Comparison of ENCODE assay signal across 27 cellular contexts in genomic region chr16:4840984-4841383, GRCh38. TPM values are rescaled to one million over a fixed set of nuclear protein-coding genes. Genes with fewer than 3 reads are reported as not detected.
"Had no signal": no experiment of that assay in that cellular context is flagged by ENCODE, and none has a peak within 500 bp of the region (broad histone marks: within the 10 kb centered on the region; RNA-seq: fewer than 3 reads in every experiment).

No MANE protein-coding gene starts in this region.

- H3K9me3 Mint-ChIP-seq: natural killer cell; neural crest cell; stimulated activated memory B cell treated with anti-CD40 and anti-IgM and Interleukin-4, amounts not matched to agents 10 μg/mL and 1 μg/mL and 100 μg/mL, for 72 hours; stimulated activated naive CD8-positive, alpha-beta T cell treated with anti-CD3 and anti-CD28 coated beads, Interleukin-15, amount 100 ng/mL, for 72 hours had no signal

- H3K36me3 Mint-ChIP-seq: natural killer cell had no signal

- H3K4me3 ChIP-seq: dorsolateral prefrontal cortex, heart right ventricle, right atrium auricular region, sigmoid colon, smooth muscle cell, testis, tibial nerve, upper lobe of right lung, vagina had no signal

- H3K27ac Mint-ChIP-seq: stimulated activated memory B cell treated with anti-CD40 and anti-IgM and Interleukin-4, amounts not matched to agents 10 μg/mL and 1 μg/mL and 100 μg/mL, for 72 hours had no signal

- H3K4me3 Mint-ChIP-seq: natural killer cell; neural crest cell; stimulated activated memory B cell treated with anti-CD40 and anti-IgM and Interleukin-4, amounts not matched to agents 10 μg/mL and 1 μg/mL and 100 μg/mL, for 72 hours; stimulated activated naive CD8-positive, alpha-beta T cell treated with anti-CD3 and anti-CD28 coated beads, Interleukin-15, amount 100 ng/mL, for 72 hours had no signal

- H3K27me3 ChIP-seq: dorsolateral prefrontal cortex, heart right ventricle, right atrium auricular region, sigmoid colon, testis, tibial nerve, upper lobe of right lung, vagina had no signal

- H3K27me3 Mint-ChIP-seq: stimulated activated memory B cell treated with anti-CD40 and anti-IgM and Interleukin-4, amounts not matched to agents 10 μg/mL and 1 μg/mL and 100 μg/mL, for 72 hours; stimulated activated naive CD8-positive, alpha-beta T cell treated with anti-CD3 and anti-CD28 coated beads, Interleukin-15, amount 100 ng/mL, for 72 hours had no signal

- H3K9me3 ChIP-seq: heart right ventricle, right atrium auricular region, sigmoid colon, testis, tibial nerve, upper lobe of right lung, vagina had no signal

- H3K27ac ChIP-seq: dorsolateral prefrontal cortex, right atrium auricular region, sigmoid colon, testis, tibial nerve, upper lobe of right lung, vagina had no signal

- DNase-seq: cortex of kidney; dorsolateral prefrontal cortex; effector CD8-positive, alpha-beta T cell; heart right ventricle; hypothalamus; kidney glomerular epithelial cell; mammary epithelial cell; natural killer cell; posterior cingulate gyrus; sigmoid colon; stimulated activated CD4-positive, alpha-beta T cell treated with anti-CD3 and anti-CD28 coated beads, Interleukin-4, amount 100 ng/mL, for 1 hour; stimulated activated CD8-positive, alpha-beta memory T cell treated with anti-CD3 and anti-CD28 coated beads, Interleukin-4, amount 100 ng/mL, for 48 hours; stimulated activated naive CD8-positive, alpha-beta T cell treated with anti-CD3 and anti-CD28 coated beads, Interleukin-15, amount 100 ng/mL, for 72 hours; testis; upper lobe of right lung had no signal

- ATAC-seq: heart right ventricle; natural killer cell; stimulated activated memory B cell treated with anti-CD40 and anti-IgM and Interleukin-4, amounts not matched to agents 10 μg/mL and 1 μg/mL and 100 μg/mL, for 72 hours; stimulated activated naive CD8-positive, alpha-beta T cell treated with anti-CD3 and anti-CD28 coated beads, Interleukin-15, amount 100 ng/mL, for 72 hours; upper lobe of right lung had no signal

RNA-seq across cellular contexts. Expression of gene SMIM22, which starts 45.8 kb away (rescaled TPM):
- total RNA-seq: frontal cortex, heart right ventricle, mesenteric fat pad, mononuclear cell, natural killer cell, neural crest cell, osteocyte, right atrium auricular region, sigmoid colon, smooth muscle cell, subcutaneous adipose tissue, tibial nerve, vagina had no signal

RNA-seq across cellular contexts. Expression of gene SEPTIN12, which starts 52.8 kb away (rescaled TPM):
- total RNA-seq: frontal cortex, lower leg skin, mammary epithelial cell, mesenteric fat pad, mononuclear cell, osteocyte, right atrium auricular region, sigmoid colon, smooth muscle cell, subcutaneous adipose tissue, tibial nerve, upper lobe of right lung, vagina had no signal
